In the genomic region with DNA sequence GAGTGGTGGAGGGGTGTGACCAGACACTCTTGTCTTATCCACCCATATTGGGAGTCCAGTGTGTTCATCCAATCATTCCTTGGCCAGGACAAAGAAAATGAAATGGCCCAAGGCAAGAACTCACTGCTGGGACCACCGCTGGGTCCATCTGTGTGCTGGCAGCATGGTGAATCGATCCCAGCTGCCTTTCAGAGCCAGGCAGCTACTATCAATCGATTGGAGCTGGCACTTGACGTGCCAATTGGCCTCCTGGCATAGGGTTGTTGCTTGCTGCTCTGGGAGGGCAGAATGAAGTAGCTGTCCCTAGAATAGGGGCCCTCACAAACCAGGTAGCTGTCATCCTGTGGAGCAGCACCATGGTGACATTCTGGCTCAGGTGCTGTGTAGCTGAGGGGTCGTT, we compare ENCODE assay signal across 16 cellular contexts. TPM values are rescaled to one million over a fixed set of nuclear protein-coding genes. Genes with fewer than 3 reads are reported as not detected.
DNase-seq lines count a peak whose midpoint lies in the region; ATAC-seq, FAIRE-seq and TF ChIP-seq lines count a peak whose summit lies in the region.
"Had no signal": no experiment of that assay in that cellular context is flagged by ENCODE, and none has a peak within 500 bp of the region (broad histone marks: within the 10 kb centered on the region; RNA-seq: fewer than 3 reads in every experiment).

No MANE protein-coding gene starts in this region.

- H3K4me3 ChIP-seq in kidney (ENCODE audit: low read length in 2 of 2), result no peak overlapping the region
- no peak overlapping the region for H3K4me3 ChIP-seq in A673 (ENCODE audit: low read depth, low read length, poor library complexity, severe bottlenecking)
- H3K4me3 ChIP-seq: GM23248 had no signal

- intact Hi-C loops in kidney (cut with DNase I) (no loop called here), A673 (cut with micrococcal nuclease; ENCODE audit: unreplicated experiment) (no loop called here)

- H3K9ac ChIP-seq in kidney (ENCODE audit: low read length in 2 of 2), result no peak overlapping the region
- H3K9ac ChIP-seq: GM23248 had no signal

- TF ChIP-seq CTCF in kidney (IDR thresholded peaks at IDR 0.05; ENCODE audit: borderline replicate concordance, extremely low read depth, insufficient read depth) (no peak), A673 (conservative IDR thresholded peaks at IDR 0.05; ENCODE audit: low read depth, low read length) (no peak)

- FAIRE-seq in kidney (lab: Jason Lieb, UNC), result no peak
- FAIRE-seq: keratinocyte had no signal

- H3K36me3 Mint-ChIP-seq in activated naive CD4-positive, alpha-beta T cell treated with anti-CD3 and anti-CD28 coated beads, Interleukin-2, amount 10 ng/mL, durations not matched to agents 7 days and 5 days, result peaks cover 2% of the 10 kb centered on the region
- H3K36me3 Mint-ChIP-seq in activated CD8-positive, alpha-beta T cell treated with anti-CD3 and anti-CD28 coated beads, Interleukin-2, amount 10 ng/mL, durations not matched to agents 7 days and 5 days (ENCODE audit: low read depth), result peaks cover 6% of the 10 kb centered on the region
- H3K36me3 Mint-ChIP-seq in stimulated activated memory B cell treated with anti-CD40 and anti-IgM and Interleukin-4, amounts not matched to agents 10 μg/mL and 1 μg/mL and 100 μg/mL, for 72 hours, result no peaks in the 10 kb centered on the region

- CTCF ChIA-PET in activated naive CD4-positive, alpha-beta T cell treated with anti-CD3 and anti-CD28 coated beads, Interleukin-2, amount 10 ng/mL, durations not matched to agents 7 days and 5 days (lab: Charles Lee), result interaction anchor here (1.6 kb wide), 1 partner anchor 48 kb away, joined by 5 read pairs; no protein-coding TSS in a partner anchor
- CTCF ChIA-PET in activated CD8-positive, alpha-beta T cell treated with anti-CD3 and anti-CD28 coated beads, Interleukin-2, amount 10 ng/mL, durations not matched to agents 7 days and 5 days (lab: Charles Lee), result interaction anchor here (1.5 kb wide), 1 partner anchor 111 kb away, joined by 4 read pairs; no protein-coding TSS in a partner anchor
- CTCF ChIA-PET in A673 (lab: Charles Lee), result interaction anchor here (0.5 to 0.7 kb wide), 2 partner anchors 51 to 55 kb away, joined by 3 read pairs; no protein-coding TSS in a partner anchor

- H3K4me1 ChIP-seq in kidney (ENCODE audit: control insufficient read depth in 1 of 2, insufficient read depth in 1 of 2, low read depth in 1 of 2, low read length in 2 of 2) (peaks cover 13 to 37% of the 10 kb centered on the region in 2 donors), A673 (ENCODE audit: insufficient read depth, low read length, poor library complexity, severe bottlenecking) (peaks cover 5% of the 10 kb centered on the region)

- H3K36me3 ChIP-seq in kidney (ENCODE audit: control insufficient read depth in 1 of 2, insufficient read depth in 2 of 2, low read length in 2 of 2), result no peaks in the 10 kb centered on the region
- H3K36me3 ChIP-seq in A673 (ENCODE audit: insufficient read depth, low read length, poor library complexity, severe bottlenecking), result no peaks in the 10 kb centered on the region
- H3K36me3 ChIP-seq: suprapubic skin had no signal

- H3K4me3 Mint-ChIP-seq in activated naive CD4-positive, alpha-beta T cell treated with anti-CD3 and anti-CD28 coated beads, Interleukin-2, amount 10 ng/mL, durations not matched to agents 7 days and 5 days, result peak overlapping the region; percentile 38
- H3K4me3 Mint-ChIP-seq in activated CD8-positive, alpha-beta T cell treated with anti-CD3 and anti-CD28 coated beads, Interleukin-2, amount 10 ng/mL, durations not matched to agents 7 days and 5 days, result peak overlapping the region; percentile 82
- H3K4me3 Mint-ChIP-seq in stimulated activated memory B cell treated with anti-CD40 and anti-IgM and Interleukin-4, amounts not matched to agents 10 μg/mL and 1 μg/mL and 100 μg/mL, for 72 hours, result peak overlapping the region; percentile 69

- no peaks in the 10 kb centered on the region for H3K9me3 Mint-ChIP-seq in activated naive CD4-positive, alpha-beta T cell treated with anti-CD3 and anti-CD28 coated beads, Interleukin-2, amount 10 ng/mL, durations not matched to agents 7 days and 5 days
- H3K9me3 Mint-ChIP-seq in activated CD8-positive, alpha-beta T cell treated with anti-CD3 and anti-CD28 coated beads, Interleukin-2, amount 10 ng/mL, durations not matched to agents 7 days and 5 days (ENCODE audit: insufficient read depth), result no peaks in the 10 kb centered on the region
- no peaks in the 10 kb centered on the region for H3K9me3 Mint-ChIP-seq in stimulated activated memory B cell treated with anti-CD40 and anti-IgM and Interleukin-4, amounts not matched to agents 10 μg/mL and 1 μg/mL and 100 μg/mL, for 72 hours

- no peak overlapping the region for H3K27ac Mint-ChIP-seq in activated naive CD4-positive, alpha-beta T cell treated with anti-CD3 and anti-CD28 coated beads, Interleukin-2, amount 10 ng/mL, durations not matched to agents 7 days and 5 days
- H3K27ac Mint-ChIP-seq in activated CD8-positive, alpha-beta T cell treated with anti-CD3 and anti-CD28 coated beads, Interleukin-2, amount 10 ng/mL, durations not matched to agents 7 days and 5 days, result no peak overlapping the region
- H3K27ac Mint-ChIP-seq in stimulated activated memory B cell treated with anti-CD40 and anti-IgM and Interleukin-4, amounts not matched to agents 10 μg/mL and 1 μg/mL and 100 μg/mL, for 72 hours, result no peak overlapping the region

- no peaks in the 10 kb centered on the region for H3K9me3 ChIP-seq in kidney (ENCODE audit: control insufficient read depth in 1 of 2, low read length in 2 of 2)
- H3K9me3 ChIP-seq in A673 (ENCODE audit: low read depth, low read length, poor library complexity, severe bottlenecking), result no peaks in the 10 kb centered on the region
- H3K9me3 ChIP-seq: suprapubic skin had no signal

- no TSS peak for BruUV-seq in A673 (replicated peaks; lab: Mats Ljungman, UMichigan)

- POLR2A ChIA-PET in activated CD8-positive, alpha-beta T cell treated with anti-CD3 and anti-CD28 coated beads, Interleukin-2, amount 10 ng/mL, durations not matched to agents 7 days and 5 days (lab: Charles Lee), result no interaction called here
- POLR2A ChIA-PET in A673 (lab: Charles Lee; ENCODE audit: low non-redundant PET), result no interaction called here

- no peak overlapping the region for H3K27ac ChIP-seq in kidney (ENCODE audit: low read depth in 2 of 2, low read length in 2 of 2)
- H3K27ac ChIP-seq in A673 (ENCODE audit: low read depth, low read length, poor library complexity, severe bottlenecking), result no peak overlapping the region
- H3K27ac ChIP-seq: GM23248, suprapubic skin had no signal

- peaks cover 30% of the 10 kb centered on the region for H3K27me3 ChIP-seq in A673 (replicated peaks; ENCODE audit: insufficient read depth, low read depth, low read length, poor library complexity)
- H3K27me3 ChIP-seq: suprapubic skin had no signal

- DNase-seq in activated naive CD4-positive, alpha-beta T cell treated with anti-CD3 and anti-CD28 coated beads, Interleukin-2, amount 10 ng/mL, durations not matched to agents 7 days and 5 days, result no peak
- no peak for DNase-seq in activated naive CD4-positive, alpha-beta T cell treated with anti-CD3 and anti-CD28 coated beads, Interleukin-2, amount 50 U/mL, for 16 hours
- no peak for DNase-seq in activated CD8-positive, alpha-beta T cell treated with anti-CD3 and anti-CD28 coated beads, Interleukin-2, amount 10 ng/mL, durations not matched to agents 7 days and 5 days
- DNase-seq in kidney, result peak; percentile 51
- no peak for DNase-seq in A673 (ENCODE audit: low spot score)
- no peak for DNase-seq in NCI-H510A (lab: John Stamatoyannopoulos, UW)
- DNase-seq: amygdala; cerebellar nuclear complex; GM23248; MM.1S; NCI-H2029; stimulated activated CD4-positive, alpha-beta T cell treated with anti-CD3 and anti-CD28 coated beads, Interleukin-2, amount 100 ng/mL, for 24 hours had no signal

- H3K4me1 Mint-ChIP-seq in activated naive CD4-positive, alpha-beta T cell treated with anti-CD3 and anti-CD28 coated beads, Interleukin-2, amount 10 ng/mL, durations not matched to agents 7 days and 5 days, result peaks cover 31% of the 10 kb centered on the region
- peaks cover 36% of the 10 kb centered on the region for H3K4me1 Mint-ChIP-seq in activated CD8-positive, alpha-beta T cell treated with anti-CD3 and anti-CD28 coated beads, Interleukin-2, amount 10 ng/mL, durations not matched to agents 7 days and 5 days (ENCODE audit: low read depth)
- H3K4me1 Mint-ChIP-seq in stimulated activated memory B cell treated with anti-CD40 and anti-IgM and Interleukin-4, amounts not matched to agents 10 μg/mL and 1 μg/mL and 100 μg/mL, for 72 hours, result peaks cover 29% of the 10 kb centered on the region

- H3K27me3 Mint-ChIP-seq in activated naive CD4-positive, alpha-beta T cell treated with anti-CD3 and anti-CD28 coated beads, Interleukin-2, amount 10 ng/mL, durations not matched to agents 7 days and 5 days, result peaks cover 58% of the 10 kb centered on the region
- peaks cover 31% of the 10 kb centered on the region for H3K27me3 Mint-ChIP-seq in activated CD8-positive, alpha-beta T cell treated with anti-CD3 and anti-CD28 coated beads, Interleukin-2, amount 10 ng/mL, durations not matched to agents 7 days and 5 days (ENCODE audit: low read depth)
- peaks cover 9% of the 10 kb centered on the region for H3K27me3 Mint-ChIP-seq in stimulated activated memory B cell treated with anti-CD40 and anti-IgM and Interleukin-4, amounts not matched to agents 10 μg/mL and 1 μg/mL and 100 μg/mL, for 72 hours

- no peak for ATAC-seq in activated CD8-positive, alpha-beta T cell treated with anti-CD3 and anti-CD28 coated beads, Interleukin-2, amount 10 ng/mL, durations not matched to agents 7 days and 5 days
- ATAC-seq in stimulated activated memory B cell treated with anti-CD40 and anti-IgM and Interleukin-4, amounts not matched to agents 10 μg/mL and 1 μg/mL and 100 μg/mL, for 72 hours, result no peak
- no peak for ATAC-seq in HG03457 (IDR thresholded peaks at IDR 0.05; ENCODE audit: unreplicated experiment)

RNA-seq across cellular contexts. Expression of gene ARVCF, which starts 1.4 kb away (rescaled TPM):
- total RNA-seq in activated CD8-positive, alpha-beta T cell treated with anti-CD3 and anti-CD28 coated beads, Interleukin-2, amount 10 ng/mL, durations not matched to agents 7 days and 5 days, result 1 to 10 TPM in 1 of 2 experiments, under 1 TPM in 1; 0.86 to 1.4 TPM
- 21.9 TPM for total RNA-seq in kidney
- polyA plus RNA-seq in kidney (ENCODE audit: insufficient read depth, low read depth, low replicate concordance), result 16.0 TPM
- total RNA-seq in A673 (2021), result 11.1 and 17.2 TPM in 2 replicates

RNA-seq across cellular contexts. Expression of gene TANGO2, which starts 2.9 kb away (rescaled TPM):
- 10 to 100 TPM; 39.1 to 43.3 TPM for total RNA-seq in activated CD8-positive, alpha-beta T cell treated with anti-CD3 and anti-CD28 coated beads, Interleukin-2, amount 10 ng/mL, durations not matched to agents 7 days and 5 days
- total RNA-seq in kidney, result 27.7 TPM
- 37.3 TPM for polyA plus RNA-seq in kidney (ENCODE audit: insufficient read depth, low read depth, low replicate concordance)
- total RNA-seq in A673 (2021), result 17.7 and 21.5 TPM in 2 replicates
